In the genomic region with DNA sequence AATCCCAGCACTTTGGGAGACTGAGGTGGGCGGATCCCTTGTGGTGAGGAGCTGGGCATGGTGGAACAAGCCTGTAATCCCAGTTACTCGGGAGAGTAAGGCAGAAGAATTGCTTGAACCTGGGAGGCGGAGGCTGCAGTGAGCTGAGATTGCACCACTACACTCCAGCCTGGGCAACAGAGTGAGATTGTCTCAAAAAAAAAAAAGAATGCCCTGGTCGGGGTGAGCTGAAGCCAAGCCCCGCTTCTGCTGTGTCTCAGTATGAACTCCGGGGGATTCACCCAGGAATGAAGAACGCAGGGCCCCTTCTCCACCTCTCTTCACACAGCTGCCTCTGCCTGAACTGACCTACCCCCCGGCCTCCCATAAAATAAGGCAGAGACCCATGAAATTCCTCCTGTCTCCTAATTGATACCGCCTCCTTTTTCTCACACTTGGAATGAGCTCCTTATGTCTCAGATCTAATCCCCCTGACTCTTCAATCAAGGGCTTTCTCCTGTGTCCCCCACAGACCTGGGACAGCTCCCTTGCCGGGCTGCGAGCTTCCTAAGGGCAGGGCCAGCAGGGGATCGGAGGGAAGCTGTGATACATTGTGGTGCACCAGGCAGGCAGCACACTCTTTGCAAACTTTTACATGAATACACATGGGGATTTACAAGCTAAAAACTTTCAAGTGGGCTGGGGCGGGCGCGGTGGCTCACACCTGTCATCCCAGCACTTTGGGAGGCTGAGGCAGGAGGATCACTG, we compare ENCODE assay signal across 11 cellular contexts. TPM values are rescaled to one million over a fixed set of nuclear protein-coding genes. Genes with fewer than 3 reads are reported as not detected.
A peak's percentile ranks its signal among the peaks of the same experiment; 100 is the strongest.
DNase-seq lines count a peak whose midpoint lies in the region; ATAC-seq and TF ChIP-seq lines count a peak whose summit lies in the region.
"Had no signal": no experiment of that assay in that cellular context is flagged by ENCODE, and none has a peak within 500 bp of the region (broad histone marks: within the 10 kb centered on the region; RNA-seq: fewer than 3 reads in every experiment).

No MANE protein-coding gene starts in this region.

- H3K4me3 Mint-ChIP-seq in T-helper 1 cell treated with Interleukin-12 subunit alpha and Interleukin-12 subunit beta and Interleukin-4 antibody, amounts not matched to agents 30 μg/mL and 1 μg/mL, for 36 hours, result no peak overlapping the region
- H3K4me3 Mint-ChIP-seq in activated naive CD8-positive, alpha-beta T cell treated with anti-CD3 and anti-CD28 coated beads, Interleukin-2, amount 50 U/mL, for 24 hours, result no peak overlapping the region
- H3K4me3 Mint-ChIP-seq: dendritic cell treated with granulocyte-macrophage colony-stimulating factor and Interleukin-4, amounts not matched to agents 40 ng/mL and 50 ng/mL, for 4 days had no signal

- H3K27ac ChIP-seq in smooth muscle cell (ENCODE audit: low read depth), result peak overlapping the region; percentile 68
- H3K27ac ChIP-seq: gastroesophageal sphincter had no signal

- peak overlapping the region; percentile 17 for H3K9ac ChIP-seq in smooth muscle cell (ENCODE audit: low read depth)

- no peaks in the 10 kb centered on the region for H3K27me3 ChIP-seq in smooth muscle cell (ENCODE audit: low read depth)

- H2AFZ ChIP-seq in smooth muscle cell (ENCODE audit: low read depth), result no peak overlapping the region

- ATAC-seq in activated naive CD8-positive, alpha-beta T cell treated with anti-CD3 and anti-CD28 coated beads, Interleukin-2, amount 50 U/mL, for 24 hours, result no peak
- ATAC-seq: gastroesophageal sphincter had no signal

- DNase-seq in T-helper 1 cell (no peak), amniotic epithelial cell (ENCODE audit: low read depth) (peak; percentile 10), islet precursor cell (peak; percentile 68), smooth muscle cell (lab: John Stamatoyannopoulos, UW; ENCODE audit: unreplicated experiment) (no peak), medulla oblongata (ENCODE audit: extremely low spot score) (no peak), cerebellum (ENCODE audit: low spot score) (no peak)
- DNase-seq in activated naive CD8-positive, alpha-beta T cell treated with anti-CD3 and anti-CD28 coated beads, Interleukin-2, amount 50 U/mL, for 24 hours, result no peak
- DNase-seq: activated gamma-delta T cell treated with Interleukin-2 at 50 U/mL for 16 hours had no signal

- no peak for TF ChIP-seq CTCF in smooth muscle cell (IDR thresholded peaks at IDR 0.05; ENCODE audit: borderline replicate concordance, insufficient read depth, poor library complexity, severe bottlenecking)

- H3K4me1 ChIP-seq in smooth muscle cell (ENCODE audit: low read depth), result peaks cover 7% of the 10 kb centered on the region
- H3K4me1 ChIP-seq: gastroesophageal sphincter had no signal

- H3F3A ChIP-seq in smooth muscle cell (ENCODE audit: low read depth), result no peaks in the 10 kb centered on the region

- WGBS in smooth muscle cell (ENCODE audit: low lambda C conversion rate), result 61% methylated on average over 15 of the region's 15 CpGs

- no peaks in the 10 kb centered on the region for H3K36me3 ChIP-seq in smooth muscle cell (ENCODE audit: low read depth)
- H3K36me3 ChIP-seq: gastroesophageal sphincter had no signal

- H3K9me3 ChIP-seq in smooth muscle cell (replicated peaks; ENCODE audit: low read depth), result no peaks in the 10 kb centered on the region

- no peak overlapping the region for H3K4me3 ChIP-seq in smooth muscle cell
- H3K4me3 ChIP-seq: gastroesophageal sphincter had no signal

- peak overlapping the region; percentile 5 for H3K4me2 ChIP-seq in smooth muscle cell

- H3K27ac Mint-ChIP-seq in T-helper 1 cell treated with Interleukin-12 subunit alpha and Interleukin-12 subunit beta and Interleukin-4 antibody, amounts not matched to agents 30 μg/mL and 1 μg/mL, for 36 hours, result peak overlapping the region; percentile 41
- H3K27ac Mint-ChIP-seq in activated naive CD8-positive, alpha-beta T cell treated with anti-CD3 and anti-CD28 coated beads, Interleukin-2, amount 50 U/mL, for 24 hours, result no peak overlapping the region

- peaks cover 22% of the 10 kb centered on the region for H3K4me1 Mint-ChIP-seq in T-helper 1 cell treated with Interleukin-12 subunit alpha and Interleukin-12 subunit beta and Interleukin-4 antibody, amounts not matched to agents 30 μg/mL and 1 μg/mL, for 36 hours (ENCODE audit: low read depth)
- H3K4me1 Mint-ChIP-seq in activated naive CD8-positive, alpha-beta T cell treated with anti-CD3 and anti-CD28 coated beads, Interleukin-2, amount 50 U/mL, for 24 hours, result peaks cover 2% of the 10 kb centered on the region

- H3K36me3 Mint-ChIP-seq in T-helper 1 cell treated with Interleukin-12 subunit alpha and Interleukin-12 subunit beta and Interleukin-4 antibody, amounts not matched to agents 30 μg/mL and 1 μg/mL, for 36 hours (ENCODE audit: low read depth), result peaks cover 1% of the 10 kb centered on the region
- H3K36me3 Mint-ChIP-seq in activated naive CD8-positive, alpha-beta T cell treated with anti-CD3 and anti-CD28 coated beads, Interleukin-2, amount 50 U/mL, for 24 hours (ENCODE audit: low read depth), result no peaks in the 10 kb centered on the region

- H3K79me2 ChIP-seq in smooth muscle cell (ENCODE audit: low read depth), result no peaks in the 10 kb centered on the region

- H3K9me3 Mint-ChIP-seq in T-helper 1 cell treated with Interleukin-12 subunit alpha and Interleukin-12 subunit beta and Interleukin-4 antibody, amounts not matched to agents 30 μg/mL and 1 μg/mL, for 36 hours, result no peaks in the 10 kb centered on the region
- no peaks in the 10 kb centered on the region for H3K9me3 Mint-ChIP-seq in activated naive CD8-positive, alpha-beta T cell treated with anti-CD3 and anti-CD28 coated beads, Interleukin-2, amount 50 U/mL, for 24 hours
- H3K9me3 Mint-ChIP-seq: dendritic cell treated with granulocyte-macrophage colony-stimulating factor and Interleukin-4, amounts not matched to agents 40 ng/mL and 50 ng/mL, for 4 days had no signal

- H3K27me3 Mint-ChIP-seq in T-helper 1 cell treated with Interleukin-12 subunit alpha and Interleukin-12 subunit beta and Interleukin-4 antibody, amounts not matched to agents 30 μg/mL and 1 μg/mL, for 36 hours (ENCODE audit: low read depth), result peaks cover 20% of the 10 kb centered on the region
- H3K27me3 Mint-ChIP-seq in activated naive CD8-positive, alpha-beta T cell treated with anti-CD3 and anti-CD28 coated beads, Interleukin-2, amount 50 U/mL, for 24 hours, result peaks cover 4% of the 10 kb centered on the region

- H4K20me1 ChIP-seq in smooth muscle cell (ENCODE audit: low read depth), result no peaks in the 10 kb centered on the region

RNA-seq across cellular contexts. Expression of a gene that starts 0.9 kb away (rescaled TPM):
- 1.3 TPM in 1 of 2 replicates, not detected in the other for total RNA-seq in smooth muscle cell
- polyA plus RNA-seq in smooth muscle cell, result 1.6 TPM in 1 of 2 replicates, not detected in the other
- total RNA-seq in cerebellum, result 0.45 TPM

RNA-seq across cellular contexts. Expression of a gene that starts 14.3 kb away (rescaled TPM):
- total RNA-seq in smooth muscle cell (2.3 and 3.7 TPM in 2 replicates), cerebellum (0.73 TPM)
- polyA plus RNA-seq in smooth muscle cell, result 2.2 and 7.1 TPM in 2 replicates

RNA-seq across cellular contexts. Expression of a gene that starts 37.7 kb away (rescaled TPM):
- total RNA-seq in smooth muscle cell, result 7.9 and 9.8 TPM in 2 replicates
- polyA plus RNA-seq in smooth muscle cell, result 12.5 and 20.7 TPM in 2 replicates
- 6.5 TPM for total RNA-seq in cerebellum

Comparison
In these comparisons a context has a peak if more than half of its experiments do, and no peak if none do; other contexts are left out.
1. DNase-seq: peak in amniotic epithelial cell (single experiment) and islet precursor cell (single experiment); none in T-helper 1 cell (0 of 5), smooth muscle cell (single experiment), activated naive CD8-positive, alpha-beta T cell treated with anti-CD3 and anti-CD28 coated beads, Interleukin-2, amount 50 U/mL, for 24 hours (single experiment), medulla oblongata (single experiment) and cerebellum (single experiment).